ENCODE assay signal across 8 cellular contexts in the genomic region with DNA sequence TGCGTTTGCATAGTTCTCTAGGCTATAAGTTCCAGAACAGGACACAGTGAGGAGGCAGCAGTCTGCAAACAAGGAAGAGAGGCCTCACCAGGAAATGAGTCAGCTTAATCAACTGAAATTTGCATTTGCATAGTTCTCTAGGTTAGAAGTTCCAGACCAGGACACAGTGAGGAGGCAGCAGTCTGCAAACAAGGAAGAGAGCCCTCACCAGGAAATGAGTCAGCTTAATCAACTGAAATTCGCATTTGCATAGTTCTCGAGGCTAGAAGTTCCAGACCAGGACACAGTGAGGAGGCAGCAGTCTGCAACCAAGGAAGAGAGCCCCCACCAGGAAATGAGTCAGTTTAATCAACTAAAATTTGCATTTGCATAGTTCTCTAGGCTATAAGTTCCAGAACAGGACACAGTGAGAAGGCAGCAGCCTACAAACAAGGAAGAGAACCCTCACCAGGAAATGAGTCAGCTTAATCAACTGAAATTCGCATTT.
DNase-seq lines count a peak whose midpoint lies in the region; ATAC-seq and TF ChIP-seq lines count a peak whose summit lies in the region.
"Not testable (repeated sequence)": the region's sequence is repeated elsewhere in the genome, so short reads cannot be mapped to it uniquely, and the experiment has no call there.

No MANE protein-coding gene starts in this region.

- H3K36me3 Mint-ChIP-seq in activated CD4-positive, alpha-beta T cell treated with anti-CD3 and anti-CD28 coated beads for 36 hours (ENCODE audit: low read depth); activated naive CD4-positive, alpha-beta T cell treated with anti-CD3 and anti-CD28 coated beads, Interleukin-2, amount 50 U/mL, for 24 hours; neural crest cell (ENCODE audit: low read depth): not testable (repeated sequence)

- not testable (repeated sequence) for H3K4me3 Mint-ChIP-seq in activated CD4-positive, alpha-beta T cell treated with anti-CD3 and anti-CD28 coated beads for 36 hours; activated naive CD4-positive, alpha-beta T cell treated with anti-CD3 and anti-CD28 coated beads, Interleukin-2, amount 50 U/mL, for 24 hours; neural crest cell

- BruUV-seq in A673 (replicated peaks; lab: Mats Ljungman, UMichigan): not testable (repeated sequence)

- intact Hi-C loops in A673 (cut with micrococcal nuclease; ENCODE audit: unreplicated experiment): not testable (repeated sequence)
- intact Hi-C loops in activated CD4-positive, alpha-beta T cell treated with anti-CD3 and anti-CD28 coated beads for 36 hours (cut with DNase I, micrococcal nuclease): loop anchor here in 1 of 2 experiments (2.0 kb wide), 2 partner anchors 282 to 450 kb away; no protein-coding TSS in a partner anchor

- not testable (repeated sequence) for ATAC-seq in activated CD4-positive, alpha-beta T cell treated with anti-CD3 and anti-CD28 coated beads for 36 hours

- CTCF ChIA-PET in A673 (lab: Charles Lee); activated CD4-positive, alpha-beta T cell treated with anti-CD3 and anti-CD28 coated beads for 36 hours (lab: Charles Lee): not testable (repeated sequence)

- H3K9me3 ChIP-seq in A673 (ENCODE audit: low read depth, low read length, poor library complexity, severe bottlenecking): peaks cover 10% of the 10 kb centered on the region

- not testable (repeated sequence) for H3K4me1 ChIP-seq in A673 (ENCODE audit: insufficient read depth, low read length, poor library complexity, severe bottlenecking)

- H3K27ac ChIP-seq in A673 (ENCODE audit: low read depth, low read length, poor library complexity, severe bottlenecking) (peak overlapping the region; percentile 72), epithelial cell of prostate (peak overlapping the region; percentile 37)

- H3K27me3 ChIP-seq in A673 (replicated peaks; ENCODE audit: insufficient read depth, low read depth, low read length, poor library complexity): not testable (repeated sequence)

- H3K9me3 Mint-ChIP-seq in activated CD4-positive, alpha-beta T cell treated with anti-CD3 and anti-CD28 coated beads for 36 hours (ENCODE audit: low read depth): peaks cover 17% of the 10 kb centered on the region
- H3K9me3 Mint-ChIP-seq in activated naive CD4-positive, alpha-beta T cell treated with anti-CD3 and anti-CD28 coated beads, Interleukin-2, amount 50 U/mL, for 24 hours; neural crest cell: not testable (repeated sequence)

- POLR2A ChIA-PET in A673 (lab: Charles Lee; ENCODE audit: low non-redundant PET): interaction anchor here (0.6 kb wide), 1 partner anchor 170 kb away, joined by 4 read pairs; no protein-coding TSS in a partner anchor
- POLR2A ChIA-PET in activated CD4-positive, alpha-beta T cell treated with anti-CD3 and anti-CD28 coated beads for 36 hours (lab: Charles Lee): not testable (repeated sequence)

- H3K4me1 Mint-ChIP-seq in activated CD4-positive, alpha-beta T cell treated with anti-CD3 and anti-CD28 coated beads for 36 hours: peaks cover 21% of the 10 kb centered on the region
- peaks cover 24% of the 10 kb centered on the region for H3K4me1 Mint-ChIP-seq in activated naive CD4-positive, alpha-beta T cell treated with anti-CD3 and anti-CD28 coated beads, Interleukin-2, amount 50 U/mL, for 24 hours
- H3K4me1 Mint-ChIP-seq in neural crest cell: peaks cover 11% of the 10 kb centered on the region

- H3K27ac Mint-ChIP-seq in activated CD4-positive, alpha-beta T cell treated with anti-CD3 and anti-CD28 coated beads for 36 hours: peak overlapping the region; percentile 83
- H3K27ac Mint-ChIP-seq in activated naive CD4-positive, alpha-beta T cell treated with anti-CD3 and anti-CD28 coated beads, Interleukin-2, amount 50 U/mL, for 24 hours: peak overlapping the region; percentile 92
- peak overlapping the region; percentile 96 for H3K27ac Mint-ChIP-seq in neural crest cell (ENCODE audit: unreplicated experiment)

- H3K27me3 Mint-ChIP-seq in activated CD4-positive, alpha-beta T cell treated with anti-CD3 and anti-CD28 coated beads for 36 hours; activated naive CD4-positive, alpha-beta T cell treated with anti-CD3 and anti-CD28 coated beads, Interleukin-2, amount 50 U/mL, for 24 hours; neural crest cell (ENCODE audit: low read depth): not testable (repeated sequence)

- H3K4me3 ChIP-seq in A673 (ENCODE audit: low read depth, low read length, poor library complexity, severe bottlenecking): not testable (repeated sequence)

- not testable (repeated sequence) for TF ChIP-seq CTCF in A673 (conservative IDR thresholded peaks at IDR 0.05; ENCODE audit: low read depth, low read length); neural crest cell (conservative IDR thresholded peaks at IDR 0.05)

- H3K36me3 ChIP-seq in A673 (ENCODE audit: insufficient read depth, low read length, poor library complexity, severe bottlenecking): not testable (repeated sequence)

- DNase-seq in A673 (ENCODE audit: low spot score): peak; percentile 46
- DNase-seq in ELR (ENCODE audit: low read depth): peak; percentile 17
- DNase-seq in M059J (ENCODE audit: low read depth): peak; percentile 62
- peak; percentile 63 for DNase-seq in RPMI7951 (ENCODE audit: low read depth)
- peak; percentile 32 for DNase-seq in activated CD4-positive, alpha-beta T cell treated with anti-CD3 and anti-CD28 coated beads for 36 hours
- DNase-seq in epithelial cell of prostate (ENCODE audit: low read depth, low spot score); neural crest cell (ENCODE audit: low read depth, low spot score): not testable (repeated sequence)
